In genomic region chr12:14656846-14657245, GRCh38 we compare ENCODE assay signal across 1 cellular context.
TF ChIP-seq lines count a peak whose summit lies in the region.

No MANE protein-coding gene starts in this region.

TF ChIP-seq in GM23338, 12 proteins besides CTCF, POLR2A, EP300 and RAD21 (continued from another document):
- TF ChIP-seq ZNF462 (CRISPR knock-in tag; IDR thresholded peaks at IDR 0.05): no peak
- TF ChIP-seq NANOG (IDR thresholded peaks at IDR 0.05; ENCODE audit: borderline replicate concordance): no peak
- TF ChIP-seq EZH2 (IDR thresholded peaks at IDR 0.05; ENCODE audit: low read depth, unreplicated experiment): no peak
- no peak for TF ChIP-seq EZH2phosphoT487 (IDR thresholded peaks at IDR 0.05; ENCODE audit: unreplicated experiment)
- TF ChIP-seq ETS1 (IDR thresholded peaks at IDR 0.05): no peak
- no peak for TF ChIP-seq CREB1 (CRISPR knock-in tag; IDR thresholded peaks at IDR 0.05; ENCODE audit: low read depth)
- no peak for TF ChIP-seq REST (IDR thresholded peaks at IDR 0.05; ENCODE audit: unreplicated experiment)
- TF ChIP-seq ZNF114 (CRISPR knock-in tag; IDR thresholded peaks at IDR 0.05): no peak
- TF ChIP-seq POLR2AphosphoS5 (IDR thresholded peaks at IDR 0.05; ENCODE audit: low read depth): no peak
